28 cellular contexts compared by ENCODE assay signal in the genomic region with DNA sequence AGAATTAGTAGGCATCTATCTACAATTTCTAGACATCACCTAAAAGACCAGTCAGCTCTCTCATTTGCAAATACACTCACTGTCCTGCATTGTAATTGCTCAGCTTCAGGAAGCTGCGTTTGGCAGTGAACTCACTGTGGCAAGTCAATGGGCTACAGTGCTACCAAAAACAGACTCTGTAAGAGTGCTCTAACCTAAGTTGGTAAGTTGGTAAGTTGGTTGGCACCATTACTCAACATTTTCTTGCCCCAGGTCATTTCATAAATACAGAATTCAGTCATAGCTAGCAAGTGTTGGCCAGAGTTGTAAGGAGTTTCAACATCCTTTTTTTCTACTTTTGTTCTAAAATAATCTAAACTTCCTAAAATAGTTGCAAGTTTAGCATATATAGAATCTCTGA.
"Had no signal": no experiment of that assay in that cellular context is flagged by ENCODE, and none has a peak within 500 bp of the region (broad histone marks: within the 10 kb centered on the region; RNA-seq: fewer than 3 reads in every experiment).

No MANE protein-coding gene starts in this region.

- H3K4me3 Mint-ChIP-seq: activated CD4-positive, alpha-beta T cell treated with anti-CD3 and anti-CD28 coated beads, Interleukin-2, amount 10 ng/mL, durations not matched to agents 7 days and 5 days; activated CD8-positive, alpha-beta T cell treated with anti-CD3 and anti-CD28 coated beads, Interleukin-2, amount 10 ng/mL, durations not matched to agents 7 days and 5 days; central memory CD8-positive, alpha-beta T cell; memory B cell; nephron progenitor cell; T-helper 2 cell treated with Interferon-gamma antibody and Interleukin-4, amounts not matched to agents 5 μg/mL and 100 μg/mL, for 36 hours had no signal

- H3K79me2 ChIP-seq: parathyroid adenoma had no signal

- H3K36me3 ChIP-seq: adrenal gland, ascending aorta, brain microvascular endothelial cell, gastroesophageal sphincter, heart left ventricle, upper lobe of left lung, WERI-Rb-1 had no signal

- H3K9me3 ChIP-seq: adrenal gland, ascending aorta, gastroesophageal sphincter, heart left ventricle, mucosa of descending colon, upper lobe of left lung had no signal

- H3K4me1 ChIP-seq: adrenal gland, ascending aorta, gastroesophageal sphincter, heart left ventricle, parathyroid adenoma, upper lobe of left lung had no signal

- H3K27ac ChIP-seq: adrenal gland, ascending aorta, brain microvascular endothelial cell, gastroesophageal sphincter, heart left ventricle, parathyroid adenoma, upper lobe of left lung, WERI-Rb-1 had no signal

- H3K36me3 Mint-ChIP-seq: activated naive CD4-positive, alpha-beta T cell treated with anti-CD3 and anti-CD28 coated beads, Interleukin-2, amount 50 U/mL, for 72 hours; memory B cell had no signal

- H3K4me1 Mint-ChIP-seq: activated CD4-positive, alpha-beta T cell treated with anti-CD3 and anti-CD28 coated beads, Interleukin-2, amount 10 ng/mL, durations not matched to agents 7 days and 5 days; central memory CD8-positive, alpha-beta T cell; memory B cell; nephron progenitor cell had no signal

- H3K27ac Mint-ChIP-seq: activated CD4-positive, alpha-beta T cell treated with anti-CD3 and anti-CD28 coated beads, Interleukin-2, amount 10 ng/mL, durations not matched to agents 7 days and 5 days; activated CD8-positive, alpha-beta T cell treated with anti-CD3 and anti-CD28 coated beads, Interleukin-2, amount 10 ng/mL, durations not matched to agents 7 days and 5 days; activated naive CD4-positive, alpha-beta T cell treated with anti-CD3 and anti-CD28 coated beads, Interleukin-2, amount 50 U/mL, for 72 hours; memory B cell; nephron progenitor cell; T-helper 2 cell treated with Interferon-gamma antibody and Interleukin-4, amounts not matched to agents 5 μg/mL and 100 μg/mL, for 36 hours had no signal

- H3K27me3 Mint-ChIP-seq: activated CD4-positive, alpha-beta T cell treated with anti-CD3 and anti-CD28 coated beads, Interleukin-2, amount 10 ng/mL, durations not matched to agents 7 days and 5 days; central memory CD8-positive, alpha-beta T cell; memory B cell had no signal

- H3K9ac ChIP-seq: parathyroid adenoma had no signal

- H3K9me3 Mint-ChIP-seq: memory B cell had no signal

- DNase-seq: activated CD4-positive, alpha-beta T cell treated with anti-CD3 and anti-CD28 coated beads, Interleukin-2, amount 10 ng/mL, durations not matched to agents 7 days and 5 days; activated CD4-positive, CD25-positive, alpha-beta regulatory T cell treated with anti-CD3 and anti-CD28 coated beads, Interleukin-2, amount 50 U/mL, for 72 hours; activated CD8-positive, alpha-beta T cell treated with anti-CD3 and anti-CD28 coated beads, Interleukin-2, amount 10 ng/mL, durations not matched to agents 7 days and 5 days; activated gamma-delta T cell treated with Interleukin-2 at 50 U/mL for 16 hours; adrenal gland; brain microvascular endothelial cell; effector memory CD4-positive, alpha-beta T cell; heart left ventricle; islet precursor cell; left cardiac atrium; mucosa of descending colon; nephron progenitor cell; nucleus accumbens; right cardiac atrium; stimulated activated CD4-positive, alpha-beta T cell treated with anti-CD3 and anti-CD28 coated beads, Interleukin-4, amount 100 ng/mL, for 24 hours; stimulated activated naive CD4-positive, alpha-beta T cell treated with Interleukin-2 at 50 U/mL for 16 hours; upper lobe of left lung; WERI-Rb-1 had no signal

- H3K27me3 ChIP-seq: adrenal gland, ascending aorta, brain microvascular endothelial cell, gastroesophageal sphincter, heart left ventricle, upper lobe of left lung had no signal

- H3K4me3 ChIP-seq: adrenal gland, ascending aorta, gastroesophageal sphincter, heart left ventricle, mucosa of descending colon, upper lobe of left lung had no signal

- ATAC-seq: activated CD8-positive, alpha-beta T cell treated with anti-CD3 and anti-CD28 coated beads, Interleukin-2, amount 10 ng/mL, durations not matched to agents 7 days and 5 days; activated naive CD4-positive, alpha-beta T cell treated with anti-CD3 and anti-CD28 coated beads, Interleukin-2, amount 50 U/mL, for 72 hours; esophagus mucosa; gastroesophageal sphincter; heart left ventricle; left cardiac atrium; mucosa of descending colon; right cardiac atrium had no signal

- FAIRE-seq: colon, TTC549 had no signal

- H2AFZ ChIP-seq: parathyroid adenoma had no signal
